ENCODE assay signal across 8 cellular contexts in the genomic region with DNA sequence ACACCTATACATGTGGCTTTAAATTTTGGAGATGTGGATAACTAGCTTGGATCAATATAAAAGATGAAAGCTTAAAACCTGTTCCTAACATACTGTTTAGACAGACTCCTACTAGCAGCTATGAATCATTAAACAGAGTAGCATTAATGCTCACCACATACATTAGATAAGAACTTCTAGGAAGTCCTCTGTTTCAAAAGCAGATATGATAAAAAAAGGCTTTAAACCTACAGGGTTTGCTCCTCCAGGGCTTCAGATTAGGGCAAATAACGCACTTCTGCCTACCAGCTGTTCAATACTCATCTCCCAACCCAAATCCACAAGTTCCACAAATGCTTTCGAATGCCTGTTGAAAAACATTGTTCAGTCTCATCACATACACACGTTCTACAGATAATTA. TPM values are rescaled to one million over a fixed set of nuclear protein-coding genes. Genes with fewer than 3 reads are reported as not detected.
A peak's percentile ranks its signal among the peaks of the same experiment; 100 is the strongest.
DNase-seq lines count a peak whose midpoint lies in the region; ATAC-seq, FAIRE-seq and TF ChIP-seq lines count a peak whose summit lies in the region.

No MANE protein-coding gene starts in this region.

- DNase-seq in HFF-Myc (ENCODE audit: extremely low read depth, low read depth) (no peak), kidney (no peak), thyroid gland (no peak), omental fat pad (ENCODE audit: low spot score) (no peak)
- no peak for DNase-seq in activated naive CD4-positive, alpha-beta T cell treated with anti-CD3 and anti-CD28 coated beads, Interleukin-2, amount 50 U/mL, for 72 hours (ENCODE audit: low spot score in 2 of 2)
- no peak for DNase-seq in activated CD4-positive, CD25-positive, alpha-beta regulatory T cell treated with anti-CD3 and anti-CD28 coated beads, Interleukin-2, amount 50 U/mL, for 72 hours

- peak overlapping the region; percentile 90 to 92 for H3K27ac Mint-ChIP-seq in activated naive CD4-positive, alpha-beta T cell treated with anti-CD3 and anti-CD28 coated beads, Interleukin-2, amount 50 U/mL, for 72 hours

- no peak for ATAC-seq in activated naive CD4-positive, alpha-beta T cell treated with anti-CD3 and anti-CD28 coated beads, Interleukin-2, amount 50 U/mL, for 72 hours
- no peak for ATAC-seq in HG03097 (IDR thresholded peaks at IDR 0.05; ENCODE audit: low FRiP score, unreplicated experiment)
- no peak for ATAC-seq in omental fat pad (ENCODE audit: low FRiP score)

- H3K4me1 ChIP-seq in kidney (ENCODE audit: control insufficient read depth in 1 of 2, insufficient read depth in 1 of 2, low read depth in 1 of 2, low read length in 2 of 2) (peaks cover under 1 to 5% of the 10 kb centered on the region in 2 donors), thyroid gland (peaks cover 18 to 24% of the 10 kb centered on the region in 2 donors)

- peak overlapping the region; percentile 12 to 82 for H3K9ac ChIP-seq in kidney (ENCODE audit: low read length in 2 of 2)

- no peak for FAIRE-seq in kidney (lab: Jason Lieb, UNC)

- 11 to 16% methylated on average over 3 of the region's 3 CpGs for WGBS in thyroid gland, 2 donors

- H3K36me3 ChIP-seq in kidney (ENCODE audit: control insufficient read depth in 1 of 2, insufficient read depth in 2 of 2, low read length in 2 of 2) (no peaks in the 10 kb centered on the region), thyroid gland (no peaks in the 10 kb centered on the region)

- H3K27ac ChIP-seq in 22Rv1 = peak overlapping the region; percentile 91
- H3K27ac ChIP-seq in kidney (ENCODE audit: low read depth in 2 of 2, low read length in 2 of 2) = no peak overlapping the region
- H3K27ac ChIP-seq in thyroid gland = peak overlapping the region in 2 of 3 donors; percentile 71 to 91

- TF ChIP-seq CTCF in 22Rv1 (IDR thresholded peaks at IDR 0.05) (no peak), HFF-Myc (IDR thresholded peaks at IDR 0.05; ENCODE audit: low read depth, low read length, missing control alignments) (no peak), kidney (IDR thresholded peaks at IDR 0.05; ENCODE audit: borderline replicate concordance, extremely low read depth, insufficient read depth) (no peak), thyroid gland (IDR thresholded peaks at IDR 0.05) (no peak), omental fat pad (IDR thresholded peaks at IDR 0.05) (no peak)

- H3K9me3 ChIP-seq in kidney (ENCODE audit: control insufficient read depth in 1 of 2, low read length in 2 of 2) (no peaks in the 10 kb centered on the region), thyroid gland (no peaks in the 10 kb centered on the region)

- H3K4me3 ChIP-seq in HFF-Myc (replicated peaks; ENCODE audit: low read depth, low read length) (peak overlapping the region; percentile 83), kidney (ENCODE audit: low read length in 2 of 2) (peak overlapping the region; percentile 48 to 76), thyroid gland (replicated peaks in 1 of 3) (peak overlapping the region in 2 of 3 donors; percentile 66 to 82)

- H3K36me3 Mint-ChIP-seq in activated naive CD4-positive, alpha-beta T cell treated with anti-CD3 and anti-CD28 coated beads, Interleukin-2, amount 50 U/mL, for 72 hours = peaks cover 4 to 5% of the 10 kb centered on the region in 2 donors

- no peak for TF ChIP-seq POLR2A in thyroid gland (IDR thresholded peaks at IDR 0.05)

- H3K9me3 Mint-ChIP-seq in activated naive CD4-positive, alpha-beta T cell treated with anti-CD3 and anti-CD28 coated beads, Interleukin-2, amount 50 U/mL, for 72 hours = no peaks in the 10 kb centered on the region

- intact Hi-C loops in kidney (cut with DNase I) = no loop called here
- intact Hi-C loops in thyroid gland (cut with DNase I) = loop anchor here (5.0 kb wide), 1 partner anchor 174 kb away; no protein-coding TSS in a partner anchor

- H3K27me3 ChIP-seq in thyroid gland = no peaks in the 10 kb centered on the region

RNA-seq across cellular contexts. Expression of a gene that starts 1.5 kb away (rescaled TPM):
- 10 to 100 TPM; 40.5 to 59.6 TPM for total RNA-seq in activated naive CD4-positive, alpha-beta T cell treated with anti-CD3 and anti-CD28 coated beads, Interleukin-2, amount 50 U/mL, for 72 hours
- total RNA-seq in kidney (37.0 TPM), thyroid gland (10 to 100 TPM; 51.5 to 93.9 (median 66.1) TPM), omental fat pad (10 to 100 TPM; 25.2 to 46.0 (median 35.9) TPM)
- polyA plus RNA-seq in kidney (ENCODE audit: insufficient read depth, low read depth, low replicate concordance) = 33.4 TPM

RNA-seq across cellular contexts. Expression of a gene that starts 42.0 kb away (rescaled TPM):
- 100 to 1,000 TPM in 1 of 2 donors, 10 to 100 TPM in 1; 93.8 to 192 TPM for total RNA-seq in activated naive CD4-positive, alpha-beta T cell treated with anti-CD3 and anti-CD28 coated beads, Interleukin-2, amount 50 U/mL, for 72 hours
- total RNA-seq in kidney = 24.9 TPM
- polyA plus RNA-seq in kidney (ENCODE audit: insufficient read depth, low read depth, low replicate concordance) = 51.3 TPM
- total RNA-seq in thyroid gland = 10 to 100 TPM; 15.9 to 37.2 (median 27.5) TPM
- total RNA-seq in omental fat pad = 10 to 100 TPM in 3 of 4 donors, 1 to 10 TPM in 1; 6.1 to 20.8 (median 17.3) TPM

Comparison
In these comparisons a context has a peak if more than half of its experiments do, and no peak if none do; other contexts are left out.
1. H3K27ac ChIP-seq: peak in 22Rv1 (single experiment) and thyroid gland (2 of 3); none in kidney (0 of 2).
2. Peak in every context shown above with its lines, with median percentiles within 50 percentile points of each other: H3K4me3 ChIP-seq.